ENCODE assay signal across 22 cellular contexts in the genomic region with DNA sequence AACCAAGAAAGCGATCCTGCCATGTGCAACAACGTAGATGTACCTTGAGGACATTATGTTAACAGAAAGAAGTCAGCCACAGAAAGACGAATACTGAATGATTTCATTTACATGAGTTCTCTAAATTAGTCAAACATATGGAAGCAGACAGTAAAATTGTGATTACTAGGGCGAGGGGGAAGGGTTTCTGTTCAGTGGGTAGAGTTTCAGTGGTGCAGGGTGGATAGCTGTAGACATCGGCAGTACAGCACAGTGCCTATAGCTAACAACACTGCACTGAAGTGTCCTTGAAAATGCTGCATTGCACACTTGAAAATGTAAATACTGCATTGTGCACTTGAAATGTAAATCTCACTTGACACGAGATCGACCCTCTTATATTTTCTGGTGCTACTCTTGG.
DNase-seq lines count a peak whose midpoint lies in the region; ATAC-seq, FAIRE-seq and TF ChIP-seq lines count a peak whose summit lies in the region.
"Had no signal": no experiment of that assay in that cellular context is flagged by ENCODE, and none has a peak within 500 bp of the region (broad histone marks: within the 10 kb centered on the region; RNA-seq: fewer than 3 reads in every experiment).

No MANE protein-coding gene starts in this region.

- peaks cover 11% of the 10 kb centered on the region for H3K27me3 Mint-ChIP-seq in activated T-cell treated with anti-CD3 and anti-CD28 coated beads, Interleukin-2, amount 50 U/mL, for 72 hours (ENCODE audit: low read depth)
- peaks cover 19% of the 10 kb centered on the region for H3K27me3 Mint-ChIP-seq in activated T-cell treated with anti-CD3 and anti-CD28 coated beads, Interleukin-2, amount 50 U/mL, for 24 hours
- no peaks in the 10 kb centered on the region for H3K27me3 Mint-ChIP-seq in stimulated activated memory B cell treated with anti-CD40 and anti-IgM and Interleukin-4, amounts not matched to agents 10 μg/mL and 1 μg/mL and 100 μg/mL, for 72 hours
- H3K27me3 Mint-ChIP-seq in activated naive CD4-positive, alpha-beta T cell treated with anti-CD3 and anti-CD28 coated beads for 36 hours (ENCODE audit: low read depth) = peaks cover 4% of the 10 kb centered on the region

- intact Hi-C loops in activated naive CD4-positive, alpha-beta T cell treated with anti-CD3 and anti-CD28 coated beads for 36 hours (cut with micrococcal nuclease) = no loop called here

- no peak for FAIRE-seq in D721Med (lab: Jason Lieb, UNC)
- FAIRE-seq: A204.1 had no signal

- ATAC-seq in activated T-cell treated with anti-CD3 and anti-CD28 coated beads, Interleukin-2, amount 50 U/mL, for 72 hours (replicated peaks in 1 of 2) = peak; percentile 85 to 88
- peak; percentile 54 for ATAC-seq in stimulated activated memory B cell treated with anti-CD40 and anti-IgM and Interleukin-4, amounts not matched to agents 10 μg/mL and 1 μg/mL and 100 μg/mL, for 72 hours
- ATAC-seq: Panc1 had no signal

- DNase-seq in activated T-cell treated with anti-CD3 and anti-CD28 coated beads, Interleukin-2, amount 50 U/mL, for 72 hours = peak; percentile 11 to 20
- DNase-seq in activated T-cell treated with anti-CD3 and anti-CD28 coated beads, Interleukin-2, amount 50 U/mL, for 24 hours = no peak
- peak; percentile 44 for DNase-seq in NCI-H187 treated with DMSO at 0.1 percent for 48 hours (lab: John Stamatoyannopoulos, UW)
- DNase-seq in NCI-H510A (lab: John Stamatoyannopoulos, UW) = peak; percentile 83
- DNase-seq in D721Med (ENCODE audit: insufficient read length, low spot score) = no peak
- DNase-seq in activated naive CD4-positive, alpha-beta T cell treated with anti-CD3 and anti-CD28 coated beads for 36 hours = no peak
- DNase-seq in NCI-H128 (lab: John Stamatoyannopoulos, UW; ENCODE audit: unreplicated experiment) = no peak
- DNase-seq: CD4-positive, alpha-beta T cell; DMS53; GOT3; HCEC 1CT; IMR-90; KG1; MG63; NCI-H1105 treated with DMSO at 0.1 percent for 48 hours; NCI-H2171; NCI-H446; NCI-H526 treated with DMSO at 0.1 percent for 48 hours; SHP77 had no signal

- CTCF ChIA-PET in activated naive CD4-positive, alpha-beta T cell treated with anti-CD3 and anti-CD28 coated beads for 36 hours (lab: Charles Lee) = interaction anchor here (0.6 kb wide), 1 partner anchor 1196 kb away, joined by 3 read pairs; no protein-coding TSS in a partner anchor

- no peak overlapping the region for H3K4me3 Mint-ChIP-seq in activated T-cell treated with anti-CD3 and anti-CD28 coated beads, Interleukin-2, amount 50 U/mL, for 72 hours
- H3K4me3 Mint-ChIP-seq in activated T-cell treated with anti-CD3 and anti-CD28 coated beads, Interleukin-2, amount 50 U/mL, for 24 hours = no peak overlapping the region
- no peak overlapping the region for H3K4me3 Mint-ChIP-seq in stimulated activated memory B cell treated with anti-CD40 and anti-IgM and Interleukin-4, amounts not matched to agents 10 μg/mL and 1 μg/mL and 100 μg/mL, for 72 hours
- no peak overlapping the region for H3K4me3 Mint-ChIP-seq in activated naive CD4-positive, alpha-beta T cell treated with anti-CD3 and anti-CD28 coated beads for 36 hours
- H3K4me3 Mint-ChIP-seq: CD4-positive, alpha-beta T cell had no signal

- H3K36me3 Mint-ChIP-seq in activated T-cell treated with anti-CD3 and anti-CD28 coated beads, Interleukin-2, amount 50 U/mL, for 72 hours (ENCODE audit: insufficient read depth in 2 of 2) = peaks cover 2 to 4% of the 10 kb centered on the region in 2 donors
- H3K36me3 Mint-ChIP-seq in activated T-cell treated with anti-CD3 and anti-CD28 coated beads, Interleukin-2, amount 50 U/mL, for 24 hours (ENCODE audit: low read depth) = no peaks in the 10 kb centered on the region
- no peaks in the 10 kb centered on the region for H3K36me3 Mint-ChIP-seq in stimulated activated memory B cell treated with anti-CD40 and anti-IgM and Interleukin-4, amounts not matched to agents 10 μg/mL and 1 μg/mL and 100 μg/mL, for 72 hours
- no peaks in the 10 kb centered on the region for H3K36me3 Mint-ChIP-seq in activated naive CD4-positive, alpha-beta T cell treated with anti-CD3 and anti-CD28 coated beads for 36 hours (ENCODE audit: low read depth)

- H3K4me1 Mint-ChIP-seq in activated T-cell treated with anti-CD3 and anti-CD28 coated beads, Interleukin-2, amount 50 U/mL, for 72 hours (ENCODE audit: low read depth) = no peaks in the 10 kb centered on the region
- H3K4me1 Mint-ChIP-seq in activated T-cell treated with anti-CD3 and anti-CD28 coated beads, Interleukin-2, amount 50 U/mL, for 24 hours (ENCODE audit: low read depth) = peaks cover 2% of the 10 kb centered on the region
- no peaks in the 10 kb centered on the region for H3K4me1 Mint-ChIP-seq in stimulated activated memory B cell treated with anti-CD40 and anti-IgM and Interleukin-4, amounts not matched to agents 10 μg/mL and 1 μg/mL and 100 μg/mL, for 72 hours
- H3K4me1 Mint-ChIP-seq in activated naive CD4-positive, alpha-beta T cell treated with anti-CD3 and anti-CD28 coated beads for 36 hours (ENCODE audit: low read depth) = no peaks in the 10 kb centered on the region

- H3K27ac Mint-ChIP-seq in activated T-cell treated with anti-CD3 and anti-CD28 coated beads, Interleukin-2, amount 50 U/mL, for 72 hours = no peak overlapping the region
- H3K27ac Mint-ChIP-seq in activated T-cell treated with anti-CD3 and anti-CD28 coated beads, Interleukin-2, amount 50 U/mL, for 24 hours = no peak overlapping the region
- H3K27ac Mint-ChIP-seq in stimulated activated memory B cell treated with anti-CD40 and anti-IgM and Interleukin-4, amounts not matched to agents 10 μg/mL and 1 μg/mL and 100 μg/mL, for 72 hours = no peak overlapping the region
- no peak overlapping the region for H3K27ac Mint-ChIP-seq in activated naive CD4-positive, alpha-beta T cell treated with anti-CD3 and anti-CD28 coated beads for 36 hours
- H3K27ac Mint-ChIP-seq: CD4-positive, alpha-beta T cell had no signal

- peaks cover 10 to 13% of the 10 kb centered on the region in 2 donors for H3K9me3 Mint-ChIP-seq in activated T-cell treated with anti-CD3 and anti-CD28 coated beads, Interleukin-2, amount 50 U/mL, for 72 hours
- peaks cover 12% of the 10 kb centered on the region for H3K9me3 Mint-ChIP-seq in activated T-cell treated with anti-CD3 and anti-CD28 coated beads, Interleukin-2, amount 50 U/mL, for 24 hours
- H3K9me3 Mint-ChIP-seq in stimulated activated memory B cell treated with anti-CD40 and anti-IgM and Interleukin-4, amounts not matched to agents 10 μg/mL and 1 μg/mL and 100 μg/mL, for 72 hours = peaks cover 19% of the 10 kb centered on the region
- peaks cover 13% of the 10 kb centered on the region for H3K9me3 Mint-ChIP-seq in activated naive CD4-positive, alpha-beta T cell treated with anti-CD3 and anti-CD28 coated beads for 36 hours
- H3K9me3 Mint-ChIP-seq: CD4-positive, alpha-beta T cell had no signal

- TF ChIP-seq CTCF in D721Med (IDR thresholded peaks at IDR 0.05; ENCODE audit: insufficient read depth, missing control alignments) = no peak

Comparison
In these comparisons a context has a peak if more than half of its experiments do, and no peak if none do; other contexts are left out.
1. DNase-seq: peak in activated T-cell treated with anti-CD3 and anti-CD28 coated beads, Interleukin-2, amount 50 U/mL, for 72 hours (2 of 2), NCI-H187 treated with DMSO at 0.1 percent for 48 hours (single experiment) and NCI-H510A (single experiment); none in activated T-cell treated with anti-CD3 and anti-CD28 coated beads, Interleukin-2, amount 50 U/mL, for 24 hours (single experiment), D721Med (single experiment), activated naive CD4-positive, alpha-beta T cell treated with anti-CD3 and anti-CD28 coated beads for 36 hours (single experiment) and NCI-H128 (single experiment).